ENCODE assay signal across 1 cellular context in the genomic region with DNA sequence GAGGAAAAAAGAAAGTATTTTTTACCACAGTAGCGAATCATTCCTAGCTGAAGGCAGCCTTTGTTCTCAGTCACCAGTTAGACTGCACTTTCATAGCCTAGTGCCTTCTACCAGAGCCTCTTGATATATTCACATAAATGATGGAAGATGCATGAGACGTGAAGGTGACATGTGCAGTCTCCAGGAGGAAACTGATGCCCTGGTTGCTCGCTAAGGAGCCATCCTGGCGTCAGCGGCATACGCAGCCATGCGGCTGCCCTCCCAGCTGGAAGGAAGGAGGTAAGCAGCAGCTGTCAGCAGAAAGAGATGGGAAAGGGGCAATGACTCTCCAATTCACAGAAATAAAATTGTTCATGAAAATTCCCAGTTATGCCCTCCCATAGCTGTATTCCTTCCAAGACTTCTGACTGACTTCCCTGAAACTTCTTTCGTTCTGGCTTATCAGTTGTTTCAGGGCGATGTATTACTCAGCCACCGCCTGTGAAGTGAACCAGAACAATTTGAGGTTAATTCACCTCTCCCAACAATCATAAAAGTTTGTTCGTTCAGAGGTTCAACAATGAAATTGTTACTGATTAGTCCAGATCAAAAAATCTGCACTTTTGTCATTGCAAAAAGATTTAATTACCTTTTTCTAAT.
A peak's percentile ranks its signal among the peaks of the same experiment; 100 is the strongest.
TF ChIP-seq lines count a peak whose summit lies in the region.

No MANE protein-coding gene starts in this region.

TF ChIP-seq in endothelial cell of umbilical vein, 7 proteins besides CTCF, POLR2A, EP300 and RAD21 (continued from another document):
- TF ChIP-seq GATA2 (IDR thresholded peaks at IDR 0.05; ENCODE audit: insufficient read depth, insufficient read length, low read depth, low read length) (peak; percentile 61), MYC (IDR thresholded peaks at IDR 0.05; ENCODE audit: low read depth, low read length) (peak; percentile 23), FOS (IDR thresholded peaks at IDR 0.05; ENCODE audit: borderline replicate concordance, insufficient read depth, low read length) (peak; percentile 11)
